In genomic region chr6:8082954-8083858, GRCh38 we compare ENCODE assay signal across 9 cellular contexts. TPM values are rescaled to one million over a fixed set of nuclear protein-coding genes. Genes with fewer than 3 reads are reported as not detected.
DNase-seq lines count a peak whose midpoint lies in the region; ATAC-seq and TF ChIP-seq lines count a peak whose summit lies in the region.
"Had no signal": no experiment of that assay in that cellular context is flagged by ENCODE, and none has a peak within 500 bp of the region (broad histone marks: within the 10 kb centered on the region; RNA-seq: fewer than 3 reads in every experiment).

No MANE protein-coding gene starts in this region.

- 25% methylated on average over 11 of the region's 11 CpGs for WGBS in prostate gland
- WGBS in esophagus muscularis mucosa = 67% methylated on average over 11 of the region's 11 CpGs

- H3K4me1 Mint-ChIP-seq in immature natural killer cell = peaks cover 1 to 6% of the 10 kb centered on the region in 2 donors

- H3K9me3 ChIP-seq in prostate gland (no peaks in the 10 kb centered on the region), esophagus muscularis mucosa (no peaks in the 10 kb centered on the region)

- no peak for TF ChIP-seq CTCF in epithelial cell of proximal tubule (conservative IDR thresholded peaks at IDR 0.05; ENCODE audit: low read depth, low read length)
- no peak for TF ChIP-seq CTCF in prostate gland (IDR thresholded peaks at IDR 0.05)
- no peak for TF ChIP-seq CTCF in esophagus muscularis mucosa (IDR thresholded peaks at IDR 0.05)

- H3K27ac ChIP-seq in prostate gland (peak overlapping the region; percentile 2 to 45), esophagus muscularis mucosa (replicated peaks in 1 of 4) (peak overlapping the region in 1 of 4 donors; percentile 6)

- DNase-seq in GM03348 (ENCODE audit: low spot score) (peak; percentile 65), NCI-H226 (peak; percentile 84), epithelial cell of proximal tubule (ENCODE audit: low read depth) (peak; percentile 79), prostate gland (ENCODE audit: low spot score) (peak; percentile 13), immature natural killer cell (no peak), DMS 273 (lab: John Stamatoyannopoulos, UW; ENCODE audit: unreplicated experiment) (no peak), esophagus muscularis mucosa (ENCODE audit: extremely low spot score) (no peak)
- DNase-seq: dorsolateral prefrontal cortex had no signal

- no peak for TF ChIP-seq EP300 in esophagus muscularis mucosa (IDR thresholded peaks at IDR 0.05)

- H3K9me3 Mint-ChIP-seq in immature natural killer cell = no peaks in the 10 kb centered on the region

- H3K36me3 ChIP-seq in prostate gland = no peaks in the 10 kb centered on the region
- peaks cover 0 to 21% (median 13%) of the 10 kb centered on the region in 4 donors for H3K36me3 ChIP-seq in esophagus muscularis mucosa

- peaks cover 0 to 2% (median 0%) of the 10 kb centered on the region in 3 donors for H3K27me3 Mint-ChIP-seq in immature natural killer cell (ENCODE audit: low read depth in 3 of 3)

- ATAC-seq in GM21381 (IDR thresholded peaks at IDR 0.05; ENCODE audit: unreplicated experiment) = no peak

- no peak overlapping the region for H3K4me3 Mint-ChIP-seq in immature natural killer cell

- intact Hi-C loops in prostate gland (cut with DNase I) = no loop called here
- intact Hi-C loops in esophagus muscularis mucosa (cut with DNase I) = no loop called here

- H3K27me3 ChIP-seq in prostate gland (replicated peaks; ENCODE audit: insufficient read depth) (no peaks in the 10 kb centered on the region), esophagus muscularis mucosa (no peaks in the 10 kb centered on the region)
- H3K27me3 ChIP-seq: dorsolateral prefrontal cortex had no signal

- peaks cover 3% of the 10 kb centered on the region for H3K4me1 ChIP-seq in prostate gland (replicated peaks)
- peaks cover 3 to 27% (median 11%) of the 10 kb centered on the region in 4 donors for H3K4me1 ChIP-seq in esophagus muscularis mucosa

- peaks cover 22 to 30% (median 27%) of the 10 kb centered on the region in 3 donors for H3K36me3 Mint-ChIP-seq in immature natural killer cell

- TF ChIP-seq POLR2A in prostate gland (IDR thresholded peaks at IDR 0.05) = no peak
- no peak for TF ChIP-seq POLR2A in esophagus muscularis mucosa (IDR thresholded peaks at IDR 0.05; ENCODE audit: low read depth)

- no peak overlapping the region for H3K27ac Mint-ChIP-seq in immature natural killer cell

- no peak overlapping the region for H3K4me3 ChIP-seq in epithelial cell of proximal tubule (ENCODE audit: low read depth, low read length)
- no peak overlapping the region for H3K4me3 ChIP-seq in prostate gland
- H3K4me3 ChIP-seq in esophagus muscularis mucosa = no peak overlapping the region
- H3K4me3 ChIP-seq: dorsolateral prefrontal cortex had no signal

RNA-seq across cellular contexts. Expression of gene BLOC1S5, which starts 19.0 kb away (rescaled TPM):
- total RNA-seq in epithelial cell of proximal tubule (10.9 and 14.8 TPM in 2 replicates), prostate gland (10 to 100 TPM in 1 of 2 donors, 1 to 10 TPM in 1; 9.5 to 13.0 TPM), esophagus muscularis mucosa (10 to 100 TPM; 10.4 to 15.6 (median 11.2) TPM)
- polyA plus RNA-seq in immature natural killer cell = 10 to 100 TPM; 23.6 to 42.9 (median 29.7) TPM

RNA-seq across cellular contexts. Expression of gene EEF1E1, which starts 19.1 kb away (rescaled TPM):
- total RNA-seq in epithelial cell of proximal tubule (88.8 and 136 TPM in 2 replicates), prostate gland (10 to 100 TPM; 23.1 TPM), esophagus muscularis mucosa (10 to 100 TPM; 25.2 to 45.2 (median 37.1) TPM)
- polyA plus RNA-seq in immature natural killer cell = 10 to 100 TPM; 34.2 to 94.0 (median 40.7) TPM

Comparison
In these comparisons a context has a peak if more than half of its experiments do, and no peak if none do; other contexts are left out.
1. DNase-seq: peak in GM03348 (single experiment), NCI-H226 (single experiment), epithelial cell of proximal tubule (single experiment) and prostate gland (single experiment); none in immature natural killer cell (0 of 3), DMS 273 (single experiment) and esophagus muscularis mucosa (single experiment).